ENCODE assay signal across 9 cellular contexts in genomic region chr16:51982715-51983680, GRCh38.
DNase-seq lines count a peak whose midpoint lies in the region; ATAC-seq, FAIRE-seq and TF ChIP-seq lines count a peak whose summit lies in the region.
"Had no signal": no experiment of that assay in that cellular context is flagged by ENCODE, and none has a peak within 500 bp of the region (broad histone marks: within the 10 kb centered on the region; RNA-seq: fewer than 3 reads in every experiment).

No MANE protein-coding gene starts in this region.

- no peaks in the 10 kb centered on the region for H3K4me1 Mint-ChIP-seq in activated CD8-positive, alpha-beta T cell treated with anti-CD3 and anti-CD28 coated beads for 36 hours (ENCODE audit: low read depth)
- H3K4me1 Mint-ChIP-seq: CD4-positive, alpha-beta memory T cell had no signal

- H3K27me3 ChIP-seq in heart left ventricle (peaks cover 0 to 14% (median 0%) of the 10 kb centered on the region in 9 donors), small intestine (ENCODE audit: control insufficient read depth in 2 of 2, insufficient read depth in 2 of 2, low read length in 2 of 2) (no peaks in the 10 kb centered on the region)

- peak; percentile 70 for TF ChIP-seq CTCF in activated CD8-positive, alpha-beta T cell treated with anti-CD3 and anti-CD28 coated beads for 36 hours (IDR thresholded peaks at IDR 0.05)
- peak; percentile 61 to 81 (median 70) for TF ChIP-seq CTCF in heart left ventricle (IDR thresholded peaks at IDR 0.05)

- FAIRE-seq in small intestine (lab: Jason Lieb, UNC), result no peak

- H3K36me3 Mint-ChIP-seq in activated CD8-positive, alpha-beta T cell treated with anti-CD3 and anti-CD28 coated beads for 36 hours (ENCODE audit: low read depth), result no peaks in the 10 kb centered on the region
- H3K36me3 Mint-ChIP-seq: CD4-positive, alpha-beta memory T cell had no signal

- H3K9me3 ChIP-seq in heart left ventricle (no peaks in the 10 kb centered on the region), small intestine (ENCODE audit: control insufficient read depth, low read depth) (no peaks in the 10 kb centered on the region)

- ATAC-seq in HG02798 (IDR thresholded peaks at IDR 0.05; ENCODE audit: poor library complexity, unreplicated experiment), result peak; percentile 75
- no peak for ATAC-seq in activated CD8-positive, alpha-beta T cell treated with anti-CD3 and anti-CD28 coated beads for 36 hours
- peak in 3 of 4 donors; percentile 37 to 60 (median 60) for ATAC-seq in heart left ventricle

- WGBS in heart left ventricle, 4 donors, result 35 to 40% (median 37%) methylated on average over 11 of the region's 11 CpGs
- 23 to 38% (median 27%) methylated on average over 11 of the region's 11 CpGs for WGBS in small intestine, 3 donors

- peaks cover 5% of the 10 kb centered on the region for H3K9me3 Mint-ChIP-seq in activated CD8-positive, alpha-beta T cell treated with anti-CD3 and anti-CD28 coated beads for 36 hours

- intact Hi-C loops in activated CD8-positive, alpha-beta T cell treated with anti-CD3 and anti-CD28 coated beads for 36 hours (cut with micrococcal nuclease), result no loop called here
- intact Hi-C loops in heart left ventricle (cut with DNase I), result loop anchor here in 8 of 10 donors (5.0 to 10.0 kb wide), 2 partner anchors 166 to 168 kb away; no protein-coding TSS in a partner anchor
- intact Hi-C loops in posterior vena cava (cut with DNase I), result no loop called here

- POLR2A ChIA-PET in activated CD8-positive, alpha-beta T cell treated with anti-CD3 and anti-CD28 coated beads for 36 hours (lab: Charles Lee), result interaction anchor here (0.6 kb wide), 1 partner anchor 15 kb away, joined by 4 read pairs; no protein-coding TSS in a partner anchor

- H3K27ac ChIP-seq in heart left ventricle (no peak overlapping the region), small intestine (ENCODE audit: low read depth in 1 of 2, low read length in 1 of 2) (no peak overlapping the region)

- H3K36me3 ChIP-seq in heart left ventricle (no peaks in the 10 kb centered on the region), small intestine (ENCODE audit: control insufficient read depth in 2 of 2, insufficient read depth in 2 of 2, low read length in 2 of 2) (no peaks in the 10 kb centered on the region)

- no peak for TF ChIP-seq POLR2A in heart left ventricle (IDR thresholded peaks at IDR 0.05)

- H3K27ac Mint-ChIP-seq in activated CD8-positive, alpha-beta T cell treated with anti-CD3 and anti-CD28 coated beads for 36 hours, result no peak overlapping the region
- H3K27ac Mint-ChIP-seq: CD4-positive, alpha-beta memory T cell had no signal

- CTCF ChIA-PET in activated CD8-positive, alpha-beta T cell treated with anti-CD3 and anti-CD28 coated beads for 36 hours (lab: Charles Lee), result interaction anchor here (0.7 to 3.2 kb wide), 9 partner anchors 8 to 531 kb away, joined by 3 to 15 read pairs (median 4); no protein-coding TSS in a partner anchor

- peak; percentile 53 for DNase-seq in NOMO-1 treated with DMSO at 0.1 percent for 48 hours (lab: John Stamatoyannopoulos, UW; ENCODE audit: unreplicated experiment)
- DNase-seq in NOMO-1 treated with dmso at 0.1 percent for 144 hours (lab: John Stamatoyannopoulos, UW; ENCODE audit: unreplicated experiment), result no peak
- peak; percentile 75 for DNase-seq in NCI-H2196 (lab: John Stamatoyannopoulos, UW; ENCODE audit: unreplicated experiment)
- peak; percentile 35 for DNase-seq in activated CD8-positive, alpha-beta T cell treated with anti-CD3 and anti-CD28 coated beads for 36 hours
- peak in 2 of 5 donors; percentile 14 to 21 for DNase-seq in heart left ventricle
- peak; percentile 73 for DNase-seq in small intestine
- no peak for DNase-seq in posterior vena cava (ENCODE audit: low spot score)

- H3K4me3 ChIP-seq in heart left ventricle (no peak overlapping the region), small intestine (ENCODE audit: low read depth in 1 of 2, low read length in 2 of 2) (no peak overlapping the region)

- no peaks in the 10 kb centered on the region for H3K27me3 Mint-ChIP-seq in activated CD8-positive, alpha-beta T cell treated with anti-CD3 and anti-CD28 coated beads for 36 hours
- H3K27me3 Mint-ChIP-seq: CD4-positive, alpha-beta memory T cell had no signal

- H3K4me1 ChIP-seq in heart left ventricle (no peaks in the 10 kb centered on the region), small intestine (ENCODE audit: control insufficient read depth in 2 of 2, insufficient read depth in 1 of 2, low read depth in 1 of 2, low read length in 1 of 2) (no peaks in the 10 kb centered on the region)

- no peak overlapping the region for H3K4me3 Mint-ChIP-seq in activated CD8-positive, alpha-beta T cell treated with anti-CD3 and anti-CD28 coated beads for 36 hours
- H3K4me3 Mint-ChIP-seq: CD4-positive, alpha-beta memory T cell had no signal

Comparison
In these comparisons a context has a peak if more than half of its experiments do, and no peak if none do; other contexts are left out.
1. DNase-seq: peak in NOMO-1 treated with DMSO at 0.1 percent for 48 hours (single experiment), NCI-H2196 (single experiment), activated CD8-positive, alpha-beta T cell treated with anti-CD3 and anti-CD28 coated beads for 36 hours (single experiment) and small intestine (single experiment); none in NOMO-1 treated with dmso at 0.1 percent for 144 hours (single experiment) and posterior vena cava (single experiment).
2. intact Hi-C loops: an anchor here in heart left ventricle (5.0 to 10.0 kb wide); none called in activated CD8-positive, alpha-beta T cell treated with anti-CD3 and anti-CD28 coated beads for 36 hours and posterior vena cava.